Comparison of ENCODE assay signal across 9 cellular contexts in the genomic region with DNA sequence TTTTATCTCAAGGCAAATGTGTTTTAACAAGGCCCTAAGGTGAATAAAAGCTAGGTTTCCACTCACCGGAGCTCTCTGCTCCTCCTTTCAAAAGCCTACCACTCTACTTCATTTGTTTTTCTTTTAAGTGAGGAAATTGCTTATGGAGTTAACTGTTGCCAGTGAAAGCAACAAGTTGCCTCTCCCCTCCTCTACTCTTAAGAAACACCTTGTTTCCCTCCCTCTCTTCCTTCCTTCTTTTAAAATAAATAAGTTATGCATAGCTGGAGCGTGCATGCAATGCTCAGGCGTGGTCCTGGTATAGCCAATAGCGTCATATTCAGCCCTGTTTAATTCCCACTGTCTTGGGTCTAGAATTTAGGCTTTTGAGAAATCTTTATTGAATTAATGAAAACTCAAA.
DNase-seq lines count a peak whose midpoint lies in the region; ATAC-seq lines count a peak whose summit lies in the region.
"Had no signal": no experiment of that assay in that cellular context is flagged by ENCODE, and none has a peak within 500 bp of the region (broad histone marks: within the 10 kb centered on the region; RNA-seq: fewer than 3 reads in every experiment).

No MANE protein-coding gene starts in this region.

- H3K4me1 ChIP-seq in skeletal muscle satellite cell (ENCODE audit: control insufficient read depth, insufficient read depth, low read length), result peaks cover 4% of the 10 kb centered on the region

- peaks cover 17% of the 10 kb centered on the region for H3K4me1 Mint-ChIP-seq in activated CD4-positive, alpha-beta T cell treated with anti-CD3 and anti-CD28 coated beads for 36 hours
- H3K4me1 Mint-ChIP-seq in T-cell (peaks cover 21 to 24% (median 24%) of the 10 kb centered on the region in 3 donors), immature natural killer cell (peaks cover 15 to 18% of the 10 kb centered on the region in 2 donors)

- DNase-seq in activated CD4-positive, alpha-beta T cell treated with anti-CD3 and anti-CD28 coated beads for 36 hours, result no peak
- no peak for DNase-seq in activated CD4-positive, alpha-beta T cell treated with anti-CD3 and anti-CD28 coated beads for 1 hour
- DNase-seq in T-cell, result no peak
- DNase-seq in immature natural killer cell, result no peak
- DNase-seq in LoVo (ENCODE audit: low spot score), result no peak
- DNase-seq in T1000 (lab: John Stamatoyannopoulos, UW), result no peak
- DNase-seq: NCI-H510A treated with DMSO at 0.1 percent for 48 hours had no signal

- POLR2A ChIA-PET in activated CD4-positive, alpha-beta T cell treated with anti-CD3 and anti-CD28 coated beads for 36 hours (lab: Charles Lee), result interaction anchor here (1.9 kb wide), 2 partner anchors 14 to 100 kb away, joined by 4 to 5 read pairs; no protein-coding TSS in a partner anchor
- POLR2A ChIA-PET in T-cell (lab: Charles Lee), result no interaction called here

- peaks cover 41% of the 10 kb centered on the region for H3K27me3 Mint-ChIP-seq in activated CD4-positive, alpha-beta T cell treated with anti-CD3 and anti-CD28 coated beads for 36 hours
- H3K27me3 Mint-ChIP-seq in T-cell (peaks cover 42 to 43% of the 10 kb centered on the region in 2 donors), immature natural killer cell (ENCODE audit: low read depth in 3 of 3) (peaks cover 20 to 36% (median 30%) of the 10 kb centered on the region in 3 donors)

- intact Hi-C loops in activated CD4-positive, alpha-beta T cell treated with anti-CD3 and anti-CD28 coated beads for 36 hours (cut with DNase I, micrococcal nuclease), result loop anchor here in 1 of 2 experiments (5.0 kb wide), 1 partner anchor 55 kb away; no protein-coding TSS in a partner anchor

- H3K27me3 ChIP-seq in skeletal muscle satellite cell (ENCODE audit: control insufficient read depth, insufficient read depth, low read length), result peaks cover 4% of the 10 kb centered on the region

- peak overlapping the region; percentile 77 for H3K4me3 Mint-ChIP-seq in activated CD4-positive, alpha-beta T cell treated with anti-CD3 and anti-CD28 coated beads for 36 hours
- peak overlapping the region; percentile 79 to 88 (median 85) for H3K4me3 Mint-ChIP-seq in T-cell
- H3K4me3 Mint-ChIP-seq in immature natural killer cell, result peak overlapping the region in 4 of 5 donors; percentile 77 to 83 (median 80)

- ATAC-seq in activated CD4-positive, alpha-beta T cell treated with anti-CD3 and anti-CD28 coated beads for 36 hours, result no peak
- no peak for ATAC-seq in T-cell (replicated peaks in 1 of 4)
- ATAC-seq in HG02588 (IDR thresholded peaks at IDR 0.05; ENCODE audit: unreplicated experiment), result no peak

- CTCF ChIA-PET in activated CD4-positive, alpha-beta T cell treated with anti-CD3 and anti-CD28 coated beads for 36 hours (lab: Charles Lee), result interaction anchor here (0.9 to 2.4 kb wide), 6 partner anchors 25 to 335 kb away, joined by 3 to 9 read pairs (median 4); no protein-coding TSS in a partner anchor
- CTCF ChIA-PET in T-cell (lab: Charles Lee), result no interaction called here

- no peak overlapping the region for H3K4me2 ChIP-seq in skeletal muscle satellite cell (ENCODE audit: low read length)

- H3K9me3 Mint-ChIP-seq in activated CD4-positive, alpha-beta T cell treated with anti-CD3 and anti-CD28 coated beads for 36 hours (ENCODE audit: low read depth), result peaks cover 5% of the 10 kb centered on the region
- H3K9me3 Mint-ChIP-seq in T-cell (no peaks in the 10 kb centered on the region), immature natural killer cell (peaks cover 0 to 6% (median 0%) of the 10 kb centered on the region in 6 donors)

- no peak overlapping the region for H3K27ac Mint-ChIP-seq in activated CD4-positive, alpha-beta T cell treated with anti-CD3 and anti-CD28 coated beads for 36 hours
- H3K27ac Mint-ChIP-seq in T-cell (no peak overlapping the region), immature natural killer cell (no peak overlapping the region)

- peak overlapping the region; percentile 76 for H3K4me3 ChIP-seq in skeletal muscle satellite cell (ENCODE audit: low read length)

- no peaks in the 10 kb centered on the region for H3K9me3 ChIP-seq in skeletal muscle satellite cell (replicated peaks; ENCODE audit: low read length)

- no peaks in the 10 kb centered on the region for H3K36me3 Mint-ChIP-seq in activated CD4-positive, alpha-beta T cell treated with anti-CD3 and anti-CD28 coated beads for 36 hours (ENCODE audit: low read depth)
- H3K36me3 Mint-ChIP-seq in T-cell (no peaks in the 10 kb centered on the region), immature natural killer cell (no peaks in the 10 kb centered on the region)

- no peaks in the 10 kb centered on the region for H3K36me3 ChIP-seq in skeletal muscle satellite cell (ENCODE audit: insufficient read depth, low read length)

- H3K9ac ChIP-seq in skeletal muscle satellite cell (ENCODE audit: low read depth, low read length), result no peak overlapping the region
